ENCODE assay signal across 8 cellular contexts in the genomic region with DNA sequence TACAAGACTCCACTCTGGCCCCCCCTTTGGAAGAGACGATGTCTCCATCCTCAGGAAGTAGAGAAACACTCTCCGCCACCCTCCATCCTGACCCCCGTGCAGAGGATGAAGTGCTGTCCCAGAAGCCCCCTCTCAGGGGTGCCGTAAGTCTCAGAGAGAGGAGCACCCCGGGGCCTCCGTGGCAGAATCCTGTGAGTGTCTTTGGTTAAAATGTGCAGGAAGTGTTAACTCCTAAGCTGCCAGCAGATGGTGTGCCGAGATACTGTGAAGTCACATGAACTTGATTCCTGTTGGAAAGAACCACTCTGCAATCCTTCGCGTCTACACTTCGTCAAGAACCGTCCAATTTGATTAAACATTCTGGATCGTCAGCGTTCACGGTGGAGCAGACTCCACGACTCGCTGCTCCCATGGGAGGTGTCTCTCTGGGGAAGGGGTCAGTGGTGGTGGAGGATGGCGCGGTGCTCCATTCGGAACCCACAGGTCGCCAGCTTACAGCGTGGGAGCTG. TPM values are rescaled to one million over a fixed set of nuclear protein-coding genes. Genes with fewer than 3 reads are reported as not detected.
DNase-seq lines count a peak whose midpoint lies in the region; ATAC-seq and TF ChIP-seq lines count a peak whose summit lies in the region.

No MANE protein-coding gene starts in this region.

- intact Hi-C loops in activated CD4-positive, alpha-beta memory T cell treated with anti-CD3 and anti-CD28 coated beads for 36 hours (cut with micrococcal nuclease), result loop anchor here (2.0 to 10.0 kb wide), 2 partner anchors 48 to 60 kb away; no protein-coding TSS in a partner anchor

- no peaks in the 10 kb centered on the region for H3K27me3 Mint-ChIP-seq in activated CD4-positive, alpha-beta memory T cell treated with anti-CD3 and anti-CD28 coated beads for 36 hours

- H3K4me3 Mint-ChIP-seq in activated CD4-positive, alpha-beta memory T cell treated with anti-CD3 and anti-CD28 coated beads for 36 hours, result peak overlapping the region; percentile 77

- POLR2A ChIA-PET in activated CD4-positive, alpha-beta memory T cell treated with anti-CD3 and anti-CD28 coated beads for 36 hours (lab: Charles Lee), result interaction anchor here (1.0 to 1.2 kb wide), 2 partner anchors 10 to 82 kb away, joined by 3 to 6 read pairs; no protein-coding TSS in a partner anchor

- peak; percentile 6 for ATAC-seq in HG03196 (IDR thresholded peaks at IDR 0.05; ENCODE audit: unreplicated experiment)

- TF ChIP-seq CTCF in GM10266 (IDR thresholded peaks at IDR 0.05; ENCODE audit: control insufficient read depth, insufficient read depth, low read depth, missing control alignments), result peak; percentile 57

- H3K9me3 Mint-ChIP-seq in activated CD4-positive, alpha-beta memory T cell treated with anti-CD3 and anti-CD28 coated beads for 36 hours, result no peaks in the 10 kb centered on the region

- CTCF ChIA-PET in activated CD4-positive, alpha-beta memory T cell treated with anti-CD3 and anti-CD28 coated beads for 36 hours (lab: Charles Lee), result interaction anchor here (0.6 to 2.3 kb wide), 6 partner anchors 45 to 481 kb away, joined by 3 to 8 read pairs (median 4); no protein-coding TSS in a partner anchor

- H3K27ac Mint-ChIP-seq in activated CD4-positive, alpha-beta memory T cell treated with anti-CD3 and anti-CD28 coated beads for 36 hours, result peak overlapping the region; percentile 99

- peaks cover 87% of the 10 kb centered on the region for H3K4me1 Mint-ChIP-seq in activated CD4-positive, alpha-beta memory T cell treated with anti-CD3 and anti-CD28 coated beads for 36 hours (ENCODE audit: low read depth)

- H3K36me3 Mint-ChIP-seq in activated CD4-positive, alpha-beta memory T cell treated with anti-CD3 and anti-CD28 coated beads for 36 hours, result peaks cover 20% of the 10 kb centered on the region

- DNase-seq in GM10266 (ENCODE audit: extremely low spot score) (peak; percentile 65), glomerular visceral epithelial cell (ENCODE audit: extremely low spot score) (peak; percentile 24), NCI-H69 (lab: John Stamatoyannopoulos, UW) (no peak), cerebellar nuclear complex (lab: John Stamatoyannopoulos, UW) (no peak), middle frontal gyrus (ENCODE audit: extremely low spot score, low spot score) (no peak)
- peak; percentile 76 for DNase-seq in activated CD4-positive, alpha-beta memory T cell treated with anti-CD3 and anti-CD28 coated beads for 36 hours
- DNase-seq in stimulated activated CD4-positive, alpha-beta T cell treated with anti-CD3 and anti-CD28 coated beads, Interleukin-4, amount 100 ng/mL, for 24 hours, result peak; percentile 48

RNA-seq across cellular contexts. Expression of a gene that starts 5.6 kb away (rescaled TPM):
- total RNA-seq in activated CD4-positive, alpha-beta memory T cell treated with anti-CD3 and anti-CD28 coated beads for 36 hours, result 10 to 100 TPM; 29.6 to 30.6 TPM

RNA-seq across cellular contexts. Expression of a gene that starts 20.5 kb away (rescaled TPM):
- total RNA-seq in activated CD4-positive, alpha-beta memory T cell treated with anti-CD3 and anti-CD28 coated beads for 36 hours, result not detected

Comparison
In these comparisons a context has a peak if more than half of its experiments do, and no peak if none do; other contexts are left out.
1. DNase-seq: peak in GM10266 (single experiment), activated CD4-positive, alpha-beta memory T cell treated with anti-CD3 and anti-CD28 coated beads for 36 hours (single experiment), glomerular visceral epithelial cell (single experiment) and stimulated activated CD4-positive, alpha-beta T cell treated with anti-CD3 and anti-CD28 coated beads, Interleukin-4, amount 100 ng/mL, for 24 hours (single experiment); none in NCI-H69 (single experiment), cerebellar nuclear complex (0 of 2) and middle frontal gyrus (single experiment).